Comparison of ENCODE assay signal across 8 cellular contexts in genomic region chr6:158026901-158027589, GRCh38. TPM values are rescaled to one million over a fixed set of nuclear protein-coding genes. Genes with fewer than 3 reads are reported as not detected.
DNase-seq lines count a peak whose midpoint lies in the region; ATAC-seq, FAIRE-seq and TF ChIP-seq lines count a peak whose summit lies in the region.

No MANE protein-coding gene starts in this region.

- H3K9me3 ChIP-seq in RWPE2 (ENCODE audit: severe bottlenecking), result no peaks in the 10 kb centered on the region

- TF ChIP-seq POLR2A in H54 (IDR thresholded peaks at IDR 0.05; ENCODE audit: low read depth, low read length), result no peak

- H3K27me3 ChIP-seq in RWPE2 (ENCODE audit: insufficient read depth, poor library complexity, severe bottlenecking) (no peaks in the 10 kb centered on the region), foreskin keratinocyte (no peaks in the 10 kb centered on the region)

- ATAC-seq in GM19025 (IDR thresholded peaks at IDR 0.05; ENCODE audit: low read depth, unreplicated experiment), result peak; percentile 13
- ATAC-seq in RWPE2 (ENCODE audit: low read depth), result no peak
- no peak for ATAC-seq in foreskin keratinocyte
- ATAC-seq in stimulated activated effector memory CD8-positive, alpha-beta T cell treated with anti-CD3 and anti-CD28 coated beads, Interleukin-12 subunit alpha, Interleukin-12 subunit beta, amount 100 ng/mL, for 72 hours, result no peak
- no peak for ATAC-seq in GM18858 (IDR thresholded peaks at IDR 0.05; ENCODE audit: unreplicated experiment)
- no peak for ATAC-seq in GM21786 (IDR thresholded peaks at IDR 0.05; ENCODE audit: unreplicated experiment)

- peak overlapping the region; percentile 50 for H3K27ac ChIP-seq in RWPE2 (ENCODE audit: poor library complexity, severe bottlenecking)
- peak overlapping the region; percentile 47 for H3K27ac ChIP-seq in foreskin keratinocyte

- peak overlapping the region; percentile 100 for H3K27ac Mint-ChIP-seq in stimulated activated effector memory CD8-positive, alpha-beta T cell treated with anti-CD3 and anti-CD28 coated beads, Interleukin-12 subunit alpha, Interleukin-12 subunit beta, amount 100 ng/mL, for 72 hours

- no peak overlapping the region for H3K4me3 ChIP-seq in RWPE2 (ENCODE audit: severe bottlenecking)

- peak overlapping the region; percentile 84 for H3K4me3 Mint-ChIP-seq in stimulated activated effector memory CD8-positive, alpha-beta T cell treated with anti-CD3 and anti-CD28 coated beads, Interleukin-12 subunit alpha, Interleukin-12 subunit beta, amount 100 ng/mL, for 72 hours

- TF ChIP-seq CTCF in RWPE2 (IDR thresholded peaks at IDR 0.05; ENCODE audit: poor library complexity, severe bottlenecking), result no peak
- TF ChIP-seq CTCF in foreskin keratinocyte (conservative IDR thresholded peaks at IDR 0.05), result no peak

- DNase-seq in RWPE2 (ENCODE audit: low spot score) (no peak), foreskin keratinocyte (no peak), H54 (ENCODE audit: insufficient read length, low spot score) (no peak), NCI-H2081 (lab: John Stamatoyannopoulos, UW) (no peak)
- no peak for DNase-seq in stimulated activated effector memory CD8-positive, alpha-beta T cell treated with anti-CD3 and anti-CD28 coated beads, Interleukin-12 subunit alpha, Interleukin-12 subunit beta, amount 100 ng/mL, for 72 hours (ENCODE audit: low spot score in 2 of 2)

- peaks cover 22% of the 10 kb centered on the region for H3K4me1 ChIP-seq in RWPE2 (ENCODE audit: insufficient read depth, poor library complexity, severe bottlenecking)
- H3K4me1 ChIP-seq in foreskin keratinocyte, result peaks cover 15% of the 10 kb centered on the region

- no peak for FAIRE-seq in H54 (lab: Jason Lieb, UNC)

- H3K9me3 Mint-ChIP-seq in stimulated activated effector memory CD8-positive, alpha-beta T cell treated with anti-CD3 and anti-CD28 coated beads, Interleukin-12 subunit alpha, Interleukin-12 subunit beta, amount 100 ng/mL, for 72 hours, result no peaks in the 10 kb centered on the region

- H3K36me3 Mint-ChIP-seq in stimulated activated effector memory CD8-positive, alpha-beta T cell treated with anti-CD3 and anti-CD28 coated beads, Interleukin-12 subunit alpha, Interleukin-12 subunit beta, amount 100 ng/mL, for 72 hours, result peaks cover 28% of the 10 kb centered on the region

- peaks cover 39% of the 10 kb centered on the region for H3K4me1 Mint-ChIP-seq in stimulated activated effector memory CD8-positive, alpha-beta T cell treated with anti-CD3 and anti-CD28 coated beads, Interleukin-12 subunit alpha, Interleukin-12 subunit beta, amount 100 ng/mL, for 72 hours

- H3K36me3 ChIP-seq in RWPE2 (ENCODE audit: low read depth), result peaks cover 6% of the 10 kb centered on the region; the same call in 1 of the 2 replicates

RNA-seq across cellular contexts. Expression of gene SYNJ2, which starts 45.4 kb away (rescaled TPM):
- total RNA-seq in foreskin keratinocyte, result 15.7 and 16.2 TPM in 2 replicates
- 8.6 and 11.1 TPM in 2 replicates for polyA plus RNA-seq in foreskin keratinocyte
